Comparison of ENCODE assay signal across 9 cellular contexts in the genomic region with DNA sequence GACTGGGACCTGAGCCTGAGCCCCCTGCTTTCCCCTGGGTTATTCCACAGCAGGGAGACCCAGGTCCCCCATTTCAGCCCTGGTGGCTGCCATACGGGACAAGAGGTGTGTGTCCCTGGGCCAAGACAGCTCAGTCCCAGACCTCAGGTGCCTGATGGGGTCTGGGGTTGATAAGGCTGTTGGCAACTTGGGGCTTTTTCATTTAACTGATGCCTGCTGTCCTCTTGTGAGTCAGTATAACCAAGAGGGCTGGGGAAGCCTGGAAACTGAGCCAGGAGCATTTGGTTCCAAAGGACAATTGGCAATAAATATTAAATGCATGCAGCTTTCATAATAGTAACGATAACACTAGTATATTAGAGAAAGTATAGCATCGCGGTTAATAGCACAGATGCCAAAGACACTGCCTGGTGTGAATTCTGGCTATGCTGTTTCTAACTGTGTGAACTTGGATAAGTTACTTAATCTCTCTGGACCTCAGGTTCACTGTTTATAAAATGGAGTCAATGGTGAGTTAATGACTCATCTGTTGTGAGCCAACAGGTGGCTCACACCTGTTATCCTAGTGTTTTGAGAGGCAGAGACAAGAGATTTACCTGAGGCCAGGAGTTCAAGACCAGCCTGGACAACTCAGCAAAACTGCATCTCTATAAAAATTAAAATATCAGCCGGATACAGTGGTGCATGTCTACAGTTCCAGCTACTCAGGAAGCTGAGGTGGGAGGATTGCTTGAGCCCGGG. TPM values are rescaled to one million over a fixed set of nuclear protein-coding genes. Genes with fewer than 3 reads are reported as not detected.
A peak's percentile ranks its signal among the peaks of the same experiment; 100 is the strongest.
DNase-seq lines count a peak whose midpoint lies in the region; TF ChIP-seq lines count a peak whose summit lies in the region.
"Had no signal": no experiment of that assay in that cellular context is flagged by ENCODE, and none has a peak within 500 bp of the region (broad histone marks: within the 10 kb centered on the region; RNA-seq: fewer than 3 reads in every experiment).

No MANE protein-coding gene starts in this region.

- no peak for TF ChIP-seq POLR2A in NB4 (IDR thresholded peaks at IDR 0.05; ENCODE audit: extremely low read depth, insufficient read length)
- no peak for TF ChIP-seq POLR2A in ovary (IDR thresholded peaks at IDR 0.05)
- TF ChIP-seq POLR2A in lower leg skin (IDR thresholded peaks at IDR 0.05): no peak

- H3K27me3 ChIP-seq in BJ (ENCODE audit: control insufficient read depth, insufficient read depth, low read length) (peaks cover 2% of the 10 kb centered on the region; the same call in 1 of the 2 replicates), endodermal cell (ENCODE audit: control insufficient read depth, insufficient read depth, low read length, poor library complexity, severe bottlenecking) (no peaks in the 10 kb centered on the region), ovary (no peaks in the 10 kb centered on the region)

- H3K4me3 Mint-ChIP-seq in endodermal cell: no peak overlapping the region

- CTCF ChIA-PET in BJ (lab: Yijun Ruan, JAX): interaction anchor here (1.0 to 3.5 kb wide), 2 partner anchors 16 to 109 kb away, joined by 8 to 16 read pairs; no protein-coding TSS in a partner anchor

- no peak overlapping the region for H3K9ac ChIP-seq in endodermal cell (ENCODE audit: extremely low read depth, low read length, poor library complexity, severe bottlenecking)

- POLR2A ChIA-PET in BJ (lab: Charles Lee): no interaction called here

- H3K36me3 ChIP-seq in BJ (ENCODE audit: control insufficient read depth, insufficient read depth, low read length) (no peaks in the 10 kb centered on the region), endodermal cell (ENCODE audit: control insufficient read depth, insufficient read depth, low read length) (no peaks in the 10 kb centered on the region), ovary (no peaks in the 10 kb centered on the region)

- WGBS in endodermal cell (ENCODE audit: insufficient coverage in 1 of 2, insufficient read length in 1 of 2), 2 experiments: 92 to 93% methylated on average over 5 to 6 of the region's 6 CpGs
- WGBS in ovary, 3 donors: 36 to 50% (median 45%) methylated on average over 6 of the region's 6 CpGs
- 78 to 80% methylated on average over 6 of the region's 6 CpGs for WGBS in lower leg skin, 2 donors

- peaks cover 16% of the 10 kb centered on the region for H3K4me1 Mint-ChIP-seq in endodermal cell

- intact Hi-C loops in ovary (cut with DNase I): loop anchor here in 1 of 4 donors (10.0 kb wide), 1 partner anchor 118 kb away; no protein-coding TSS in a partner anchor
- intact Hi-C loops in lower leg skin (cut with DNase I; ENCODE audit: low total_unique reads): loop anchor here (10.0 kb wide), 1 partner anchor 218 kb away; no protein-coding TSS in a partner anchor

- H3K36me3 Mint-ChIP-seq in endodermal cell (ENCODE audit: low read depth): no peaks in the 10 kb centered on the region

- peaks cover 4% of the 10 kb centered on the region for H3K27me3 Mint-ChIP-seq in endodermal cell (ENCODE audit: insufficient read depth)

- no peak for DNase-seq in BJ (ENCODE audit: low read depth)
- DNase-seq in NB4 (ENCODE audit: low read depth): no peak
- DNase-seq in endodermal cell: no peak
- DNase-seq in ovary: no peak
- DNase-seq in NCI-H1694 (lab: John Stamatoyannopoulos, UW): no peak
- DNase-seq in effector CD4-positive, alpha-beta T cell: no peak
- no peak for DNase-seq in AG08396 (ENCODE audit: low spot score)
- no peak for DNase-seq in lower leg skin (ENCODE audit: low spot score in 2 of 2)
- DNase-seq: T1000 had no signal

- TF ChIP-seq CTCF in BJ (IDR thresholded peaks at IDR 0.05; ENCODE audit: insufficient read depth, low read depth, low read length) (no peak), NB4 (IDR thresholded peaks at IDR 0.05; ENCODE audit: low read depth, low read length) (no peak), endodermal cell (conservative IDR thresholded peaks at IDR 0.05) (no peak), ovary (IDR thresholded peaks at IDR 0.05) (no peak), lower leg skin (IDR thresholded peaks at IDR 0.05) (no peak)

- H3K27ac Mint-ChIP-seq in endodermal cell: no peak overlapping the region

- H3K4me1 ChIP-seq in endodermal cell (ENCODE audit: control insufficient read depth, insufficient read depth, low read length) (peaks cover 7% of the 10 kb centered on the region), ovary (ENCODE audit: insufficient read depth) (peaks cover 7% of the 10 kb centered on the region)

- H3K27ac ChIP-seq in endodermal cell (ENCODE audit: low read depth, low read length) (no peak overlapping the region), ovary (no peak overlapping the region)

- H3K9me3 ChIP-seq in endodermal cell (ENCODE audit: control insufficient read depth, low read length) (no peaks in the 10 kb centered on the region), ovary (no peaks in the 10 kb centered on the region)

- TF ChIP-seq EP300 in ovary (IDR thresholded peaks at IDR 0.05): no peak

- peak overlapping the region; percentile 55 for H3K4me3 ChIP-seq in BJ (ENCODE audit: low read depth, low read length)
- peak overlapping the region; percentile 79 for H3K4me3 ChIP-seq in NB4 (ENCODE audit: low read depth, low read length)
- peak overlapping the region; percentile 61 for H3K4me3 ChIP-seq in endodermal cell (ENCODE audit: low read length)
- H3K4me3 ChIP-seq in ovary: peak overlapping the region; percentile 31
- no peak overlapping the region for H3K4me3 ChIP-seq in lower leg skin (ENCODE audit: low read depth, poor library complexity, severe bottlenecking)

- no peaks in the 10 kb centered on the region for H3K9me3 Mint-ChIP-seq in endodermal cell

RNA-seq across cellular contexts. Expression of a gene that starts 0.9 kb away (rescaled TPM):
- polyA plus RNA-seq in BJ (2011; rRNA removed) (8.6 and 13.2 TPM in 2 replicates), ovary (1 to 10 TPM in 1 of 2 donors, under 1 TPM in 1; 0.43 to 3.0 TPM)
- polyA minus RNA-seq in BJ (2011; rRNA and poly(A)+ RNA removed): 3.0 and 4.3 TPM in 2 replicates
- total RNA-seq in endodermal cell (1 to 10 TPM; 2.4 to 5.7 TPM), ovary (10 to 100 TPM in 1 of 7 donors, 1 to 10 TPM in 6; 1.7 to 19.3 (median 4.5) TPM), lower leg skin (1 to 10 TPM in 2 of 4 donors, under 1 TPM in 1, not detected in 1; 0.46 to 1.8 (median 1.4) TPM)
- 3.9 TPM for polyA plus RNA-seq in endodermal cell (2013, experiment 1 of 2)
- polyA plus RNA-seq in endodermal cell (2013, experiment 2 of 2): 6.6 TPM

RNA-seq across cellular contexts. Expression of a gene that starts 19.4 kb away (rescaled TPM):
- not detected in 2 replicates for polyA plus RNA-seq in BJ (2011; rRNA removed)
- polyA minus RNA-seq in BJ (2011; rRNA and poly(A)+ RNA removed): not detected in 2 replicates
- total RNA-seq in endodermal cell: not detected
- polyA plus RNA-seq in endodermal cell (2013, experiment 1 of 2): not detected
- polyA plus RNA-seq in endodermal cell (2013, experiment 2 of 2): not detected
- 10 to 100 TPM in 1 of 7 donors, 1 to 10 TPM in 2, under 1 TPM in 2, not detected in 2; 0.20 to 12.8 (median 1.0) TPM for total RNA-seq in ovary
- polyA plus RNA-seq in ovary: 1 to 10 TPM in 1 of 2 donors, under 1 TPM in 1; 0.36 to 1.4 TPM
- total RNA-seq in lower leg skin: under 1 TPM in 1 of 4 donors, not detected in 3; 0.63 TPM

RNA-seq across cellular contexts. Expression of a gene that starts 48.6 kb away (rescaled TPM):
- polyA plus RNA-seq in BJ (2011; rRNA removed): not detected in 2 replicates
- not detected in 2 replicates for polyA minus RNA-seq in BJ (2011; rRNA and poly(A)+ RNA removed)
- total RNA-seq in endodermal cell: under 1 TPM in 1 of 2 donors, not detected in 1; 0.18 TPM
- 8.2 TPM for polyA plus RNA-seq in endodermal cell (2013, experiment 1 of 2)
- 7.5 TPM for polyA plus RNA-seq in endodermal cell (2013, experiment 2 of 2)
- total RNA-seq in ovary: not detected
- not detected for polyA plus RNA-seq in ovary
- total RNA-seq in lower leg skin: not detected
